In genomic region chr10:13787015-13787421, GRCh38 we compare ENCODE assay signal across 8 cellular contexts.
DNase-seq lines count a peak whose midpoint lies in the region; ATAC-seq and TF ChIP-seq lines count a peak whose summit lies in the region.

No MANE protein-coding gene starts in this region.

- no peak for TF ChIP-seq CTCF in spleen (IDR thresholded peaks at IDR 0.05 in 8 of 11, conservative IDR thresholded peaks at IDR 0.05 in 3 of 11)

- H3K4me1 Mint-ChIP-seq in activated CD4-positive, alpha-beta T cell treated with anti-CD3 and anti-CD28 coated beads, Interleukin-2, amount 10 ng/mL, durations not matched to agents 24 days and 14 days: peaks cover 29% of the 10 kb centered on the region

- H3K4me3 ChIP-seq in effector memory CD4-positive, alpha-beta T cell (ENCODE audit: insufficient read depth, low read depth, low read length, poor library complexity, severe bottlenecking): no peak overlapping the region
- H3K4me3 ChIP-seq in spleen: peak overlapping the region in 5 of 8 donors; percentile 6 to 53 (median 17)

- H3K27me3 ChIP-seq in effector memory CD4-positive, alpha-beta T cell (replicated peaks; ENCODE audit: control insufficient read depth, insufficient read depth, low read length, poor library complexity, severe bottlenecking): no peaks in the 10 kb centered on the region
- H3K27me3 ChIP-seq in spleen (replicated peaks in 1 of 7): no peaks in the 10 kb centered on the region

- H3K4me3 Mint-ChIP-seq in activated CD4-positive, alpha-beta T cell treated with anti-CD3 and anti-CD28 coated beads, Interleukin-2, amount 10 ng/mL, durations not matched to agents 24 days and 14 days: peak overlapping the region; percentile 71

- peaks cover 36% of the 10 kb centered on the region for H3K4me1 ChIP-seq in effector memory CD4-positive, alpha-beta T cell (ENCODE audit: control insufficient read depth, insufficient read depth, low read length, poor library complexity, severe bottlenecking)
- peaks cover 17 to 78% (median 50%) of the 10 kb centered on the region in 6 donors for H3K4me1 ChIP-seq in spleen

- DNase-seq in activated CD4-positive, alpha-beta T cell treated with anti-CD3 and anti-CD28 coated beads, Interleukin-2, amount 10 ng/mL, durations not matched to agents 24 days and 14 days: peak; percentile 94
- peak; percentile 69 to 77 (median 76) for DNase-seq in effector memory CD4-positive, alpha-beta T cell
- peak; percentile 82 for DNase-seq in spleen
- DNase-seq in retina: no peak
- no peak for DNase-seq in superior temporal gyrus (ENCODE audit: extremely low spot score)
- DNase-seq in DMS153 treated with DMSO at 0.1 percent for 48 hours (lab: John Stamatoyannopoulos, UW; ENCODE audit: unreplicated experiment): no peak

- in situ Hi-C loops in GM18951 (cut with MboI; ENCODE audit: low sequenced_read_pairs, unreplicated experiment): no loop called here

- H3K27ac Mint-ChIP-seq in activated CD4-positive, alpha-beta T cell treated with anti-CD3 and anti-CD28 coated beads, Interleukin-2, amount 10 ng/mL, durations not matched to agents 24 days and 14 days: peak overlapping the region; percentile 91

- TF ChIP-seq POLR2A in GM18951 (IDR thresholded peaks at IDR 0.05; ENCODE audit: extremely low read depth, insufficient read depth, insufficient read length) (peak; percentile 35), spleen (IDR thresholded peaks at IDR 0.05) (no peak)

- peak; percentile 68 for ATAC-seq in HG03097 (IDR thresholded peaks at IDR 0.05; ENCODE audit: low FRiP score, unreplicated experiment)

- no peaks in the 10 kb centered on the region for H3K9me3 ChIP-seq in effector memory CD4-positive, alpha-beta T cell (ENCODE audit: control insufficient read depth, low read length)
- H3K9me3 ChIP-seq in spleen: no peaks in the 10 kb centered on the region

- H3K36me3 ChIP-seq in effector memory CD4-positive, alpha-beta T cell (ENCODE audit: control insufficient read depth, insufficient read depth, low read length): no peaks in the 10 kb centered on the region
- peaks cover 0 to 7% (median 0%) of the 10 kb centered on the region in 6 donors for H3K36me3 ChIP-seq in spleen

- H3K36me3 Mint-ChIP-seq in activated CD4-positive, alpha-beta T cell treated with anti-CD3 and anti-CD28 coated beads, Interleukin-2, amount 10 ng/mL, durations not matched to agents 24 days and 14 days (ENCODE audit: low read depth): no peaks in the 10 kb centered on the region

- peak overlapping the region; percentile 92 for H3K27ac ChIP-seq in effector memory CD4-positive, alpha-beta T cell (ENCODE audit: insufficient read depth, low read length, poor library complexity, severe bottlenecking)
- H3K27ac ChIP-seq in spleen: peak overlapping the region; percentile 49 to 85 (median 77)

- H3K9me3 Mint-ChIP-seq in activated CD4-positive, alpha-beta T cell treated with anti-CD3 and anti-CD28 coated beads, Interleukin-2, amount 10 ng/mL, durations not matched to agents 24 days and 14 days: no peaks in the 10 kb centered on the region

- 3 to 5% (median 3%) methylated on average over 11 of the region's 11 CpGs for WGBS in spleen, 5 donors

- intact Hi-C loops in activated CD4-positive, alpha-beta T cell treated with anti-CD3 and anti-CD28 coated beads, Interleukin-2, amount 10 ng/mL, durations not matched to agents 24 days and 14 days (cut with micrococcal nuclease): loop anchor here (1.0 to 10.0 kb wide), 4 partner anchors 200 to 1088 kb away; partner anchors contain the start of genes PRPF18 and SUV39H2
- intact Hi-C loops in spleen (cut with DNase I; ENCODE audit: low total_unique reads): loop anchor here (10.0 kb wide), 2 partner anchors 308 to 398 kb away; no protein-coding TSS in a partner anchor

- no peaks in the 10 kb centered on the region for H3K27me3 Mint-ChIP-seq in activated CD4-positive, alpha-beta T cell treated with anti-CD3 and anti-CD28 coated beads, Interleukin-2, amount 10 ng/mL, durations not matched to agents 24 days and 14 days

Comparison
In these comparisons a context has a peak if more than half of its experiments do, and no peak if none do; other contexts are left out.
1. DNase-seq: peak in activated CD4-positive, alpha-beta T cell treated with anti-CD3 and anti-CD28 coated beads, Interleukin-2, amount 10 ng/mL, durations not matched to agents 24 days and 14 days (single experiment), effector memory CD4-positive, alpha-beta T cell (3 of 3) and spleen (single experiment); none in retina (single experiment), superior temporal gyrus (single experiment) and DMS153 treated with DMSO at 0.1 percent for 48 hours (single experiment).